In genomic region chr5:73135429-73136276, GRCh38 we compare ENCODE assay signal across 9 cellular contexts. TPM values are rescaled to one million over a fixed set of nuclear protein-coding genes. Genes with fewer than 3 reads are reported as not detected.
DNase-seq lines count a peak whose midpoint lies in the region; ATAC-seq and TF ChIP-seq lines count a peak whose summit lies in the region.
"Had no signal": no experiment of that assay in that cellular context is flagged by ENCODE, and none has a peak within 500 bp of the region (broad histone marks: within the 10 kb centered on the region; RNA-seq: fewer than 3 reads in every experiment).

No MANE protein-coding gene starts in this region.

- DNase-seq in HAP-1 (ENCODE audit: low spot score in 2 of 2) (peak; percentile 13 to 44), kidney tubule cell (ENCODE audit: low spot score) (peak; percentile 84), HPDE6-E6E7 (ENCODE audit: extremely low spot score) (no peak), vagina (ENCODE audit: extremely low spot score in 2 of 2) (no peak), hippocampal formation (lab: John Stamatoyannopoulos, UW) (no peak)

- no peaks in the 10 kb centered on the region for H3K27me3 ChIP-seq in HAP-1 (ENCODE audit: low read depth)
- H3K27me3 ChIP-seq in vagina: no peaks in the 10 kb centered on the region

- H3K4me3 ChIP-seq in HAP-1: no peak overlapping the region
- no peak overlapping the region for H3K4me3 ChIP-seq in vagina

- in situ Hi-C loops in HAP-1 (cut with MboI; ENCODE audit: low sequenced_read_pairs): no loop called here

- peak; percentile 90 for ATAC-seq in SK-N-SH treated with all-trans-retinoic acid at 6 μM for 48 hours
- no peak for ATAC-seq in HG02798 (IDR thresholded peaks at IDR 0.05; ENCODE audit: poor library complexity, unreplicated experiment)

- H3K36me3 ChIP-seq in HAP-1 (replicated peaks) (no peaks in the 10 kb centered on the region), vagina (no peaks in the 10 kb centered on the region)

- H3K27ac ChIP-seq in C4-2B: no peak overlapping the region
- no peak overlapping the region for H3K27ac ChIP-seq in vagina

- no peak for TF ChIP-seq POLR2A in vagina (IDR thresholded peaks at IDR 0.05)

- no peaks in the 10 kb centered on the region for H3K9me3 ChIP-seq in HAP-1
- no peaks in the 10 kb centered on the region for H3K9me3 ChIP-seq in vagina

- intact Hi-C loops in vagina (cut with DNase I): no loop called here

- no peaks in the 10 kb centered on the region for H3K4me1 ChIP-seq in HAP-1
- H3K4me1 ChIP-seq in vagina: no peaks in the 10 kb centered on the region

- TF ChIP-seq CTCF in C4-2B (conservative IDR thresholded peaks at IDR 0.05) (peak; percentile 44; the same call in 1 of the 2 replicates), vagina (IDR thresholded peaks at IDR 0.05) (no peak)

TF ChIP-seq in SK-N-SH treated with all-trans-retinoic acid at 6 μM for 48 hours, 23 proteins besides CTCF, POLR2A, EP300 and RAD21:
- TF ChIP-seq ZNF70 (CRISPR knock-in tag; IDR thresholded peaks at IDR 0.05) (no peak), PPARA (CRISPR knock-in tag; IDR thresholded peaks at IDR 0.05; ENCODE audit: borderline replicate concordance) (no peak), TSHZ2 (CRISPR knock-in tag; IDR thresholded peaks at IDR 0.05) (no peak), TOX (CRISPR knock-in tag; IDR thresholded peaks at IDR 0.05; ENCODE audit: borderline replicate concordance) (no peak), ESRRG (CRISPR knock-in tag; IDR thresholded peaks at IDR 0.05) (no peak), ZFP30 (CRISPR knock-in tag; IDR thresholded peaks at IDR 0.05) (no peak), ZNF565 (CRISPR knock-in tag; conservative IDR thresholded peaks at IDR 0.05; ENCODE audit: low read depth) (no peak), PATZ1 (CRISPR knock-in tag; IDR thresholded peaks at IDR 0.05; ENCODE audit: borderline replicate concordance) (no peak), ZNF8 (CRISPR knock-in tag; IDR thresholded peaks at IDR 0.05) (no peak), OSR1 (CRISPR knock-in tag; IDR thresholded peaks at IDR 0.05) (no peak), ARNTL (CRISPR knock-in tag; IDR thresholded peaks at IDR 0.05; ENCODE audit: borderline replicate concordance, low read depth) (no peak), TCF4 (CRISPR knock-in tag; IDR thresholded peaks at IDR 0.05; ENCODE audit: borderline replicate concordance) (no peak), BACH2 (CRISPR knock-in tag; IDR thresholded peaks at IDR 0.05; ENCODE audit: borderline replicate concordance) (no peak), CSDC2 (CRISPR knock-in tag; IDR thresholded peaks at IDR 0.05) (no peak)

RNA-seq across cellular contexts. Expression of gene TMEM171, which starts 15.3 kb away (rescaled TPM):
- not detected for total RNA-seq in vagina
- total RNA-seq: subcutaneous adipose tissue had no signal

RNA-seq across cellular contexts. Expression of gene TMEM174, which starts 37.3 kb away (rescaled TPM):
- total RNA-seq in vagina: not detected
- total RNA-seq: subcutaneous adipose tissue had no signal

Comparison
In these comparisons a context has a peak if more than half of its experiments do, and no peak if none do; other contexts are left out.
1. DNase-seq: peak in HAP-1 (2 of 2) and kidney tubule cell (single experiment); none in HPDE6-E6E7 (single experiment), vagina (0 of 2) and hippocampal formation (0 of 2).